ENCODE assay signal across 16 cellular contexts in the genomic region with DNA sequence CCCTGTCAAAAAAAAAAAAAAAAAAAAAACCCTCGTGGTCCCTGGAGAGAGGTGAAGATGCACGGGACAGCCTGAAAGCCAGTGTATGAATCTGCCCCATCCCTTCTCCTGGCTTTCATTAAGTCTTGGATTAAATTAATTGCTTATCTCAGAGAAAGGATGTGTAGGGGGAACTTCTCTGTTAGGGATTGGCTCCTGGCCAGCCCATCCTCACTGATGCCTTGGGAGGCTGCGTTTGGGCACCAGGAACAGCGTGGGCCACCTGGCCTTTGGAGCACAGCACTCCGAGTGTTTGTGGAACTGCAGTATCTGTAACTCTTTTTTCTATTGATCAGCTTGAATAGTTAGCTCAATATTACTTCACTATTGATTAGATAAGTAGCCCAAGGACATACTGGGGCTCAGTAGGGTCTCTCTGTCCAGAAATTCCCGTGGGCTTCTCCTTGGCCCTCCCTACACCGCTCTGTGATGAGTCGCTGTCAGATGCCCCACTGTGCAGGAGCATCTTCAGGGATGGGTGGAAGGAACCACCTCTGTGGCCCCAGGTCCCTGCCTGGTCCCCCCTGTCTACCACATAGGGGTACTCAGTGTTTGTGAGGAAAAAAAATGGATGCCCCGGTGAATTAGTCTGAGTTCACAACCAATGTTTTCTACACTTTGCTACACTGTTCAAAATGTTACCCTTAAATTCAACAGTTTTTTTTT. TPM values are rescaled to one million over a fixed set of nuclear protein-coding genes. Genes with fewer than 3 reads are reported as not detected.
DNase-seq lines count a peak whose midpoint lies in the region; ATAC-seq and TF ChIP-seq lines count a peak whose summit lies in the region.
"Had no signal": no experiment of that assay in that cellular context is flagged by ENCODE, and none has a peak within 500 bp of the region (broad histone marks: within the 10 kb centered on the region; RNA-seq: fewer than 3 reads in every experiment).

No MANE protein-coding gene starts in this region.

- H3K27ac ChIP-seq in H9 (ENCODE audit: insufficient read length, low read depth, low read length), result no peak overlapping the region
- H3K27ac ChIP-seq: A549, esophagus squamous epithelium, upper lobe of right lung had no signal

- peaks cover 3% of the 10 kb centered on the region for H3K27me3 Mint-ChIP-seq in T-helper 1 cell treated with Interleukin-12 subunit alpha and Interleukin-12 subunit beta and Interleukin-4 antibody, amounts not matched to agents 30 μg/mL and 1 μg/mL, for 36 hours (ENCODE audit: low read depth)
- peaks cover 34% of the 10 kb centered on the region for H3K27me3 Mint-ChIP-seq in H9 (ENCODE audit: low read depth)
- H3K27me3 Mint-ChIP-seq in activated naive CD8-positive, alpha-beta T cell treated with anti-CD3 and anti-CD28 coated beads, Interleukin-2, amount 50 U/mL, for 24 hours, result no peaks in the 10 kb centered on the region
- H3K27me3 Mint-ChIP-seq in neural crest cell (ENCODE audit: low read depth), result peaks cover 7% of the 10 kb centered on the region
- peaks cover 4 to 7% of the 10 kb centered on the region in 2 donors for H3K27me3 Mint-ChIP-seq in stimulated activated naive B cell treated with anti-CD40 and anti-IgM and Interleukin-4, amounts not matched to agents 10 μg/mL and 1 μg/mL and 100 μg/mL, for 72 hours

- peaks cover 21% of the 10 kb centered on the region for H3K36me3 Mint-ChIP-seq in T-helper 1 cell treated with Interleukin-12 subunit alpha and Interleukin-12 subunit beta and Interleukin-4 antibody, amounts not matched to agents 30 μg/mL and 1 μg/mL, for 36 hours (ENCODE audit: low read depth)
- H3K36me3 Mint-ChIP-seq in H9 (ENCODE audit: insufficient read depth in 1 of 3, low read depth in 3 of 3) (peaks cover 0 to 17% (median 13%) of the 10 kb centered on the region in 3 experiments; a peak in 6 of 7 replicates), neural crest cell (ENCODE audit: low read depth) (peaks cover 3% of the 10 kb centered on the region)
- peaks cover 6% of the 10 kb centered on the region for H3K36me3 Mint-ChIP-seq in activated naive CD8-positive, alpha-beta T cell treated with anti-CD3 and anti-CD28 coated beads, Interleukin-2, amount 50 U/mL, for 24 hours (ENCODE audit: low read depth)
- H3K36me3 Mint-ChIP-seq in stimulated activated naive B cell treated with anti-CD40 and anti-IgM and Interleukin-4, amounts not matched to agents 10 μg/mL and 1 μg/mL and 100 μg/mL, for 72 hours, result no peaks in the 10 kb centered on the region

- H2BK5ac ChIP-seq in H9 (ENCODE audit: insufficient read length, low read length), result no peak overlapping the region

- no peak overlapping the region for H3K9ac ChIP-seq in H9 (ENCODE audit: extremely low read depth, insufficient read length, low read length)

- H3K23ac ChIP-seq in H9 (ENCODE audit: insufficient read length, low read depth, low read length), result no peak overlapping the region

- TF ChIP-seq CTCF in H9 (conservative IDR thresholded peaks at IDR 0.05) (no peak), neural crest cell (conservative IDR thresholded peaks at IDR 0.05) (no peak)

- H3K9me3 Mint-ChIP-seq in T-helper 1 cell treated with Interleukin-12 subunit alpha and Interleukin-12 subunit beta and Interleukin-4 antibody, amounts not matched to agents 30 μg/mL and 1 μg/mL, for 36 hours, result no peaks in the 10 kb centered on the region
- H3K9me3 Mint-ChIP-seq in H9 (no peaks in the 10 kb centered on the region), neural crest cell (no peaks in the 10 kb centered on the region)
- no peaks in the 10 kb centered on the region for H3K9me3 Mint-ChIP-seq in activated naive CD8-positive, alpha-beta T cell treated with anti-CD3 and anti-CD28 coated beads, Interleukin-2, amount 50 U/mL, for 24 hours
- no peaks in the 10 kb centered on the region for H3K9me3 Mint-ChIP-seq in stimulated activated naive B cell treated with anti-CD40 and anti-IgM and Interleukin-4, amounts not matched to agents 10 μg/mL and 1 μg/mL and 100 μg/mL, for 72 hours

- H3K9me3 ChIP-seq in H9 (ENCODE audit: control insufficient read depth, low read depth, low read length), result no peaks in the 10 kb centered on the region
- H3K9me3 ChIP-seq: A549, esophagus squamous epithelium, heart right ventricle, mucosa of descending colon, upper lobe of right lung had no signal

- H2BK15ac ChIP-seq in H9 (ENCODE audit: low read depth, low read length), result no peak overlapping the region

- no peak overlapping the region for H2BK12ac ChIP-seq in H9 (ENCODE audit: insufficient read length, low read depth, low read length)

- no peak overlapping the region for H3K27ac Mint-ChIP-seq in T-helper 1 cell treated with Interleukin-12 subunit alpha and Interleukin-12 subunit beta and Interleukin-4 antibody, amounts not matched to agents 30 μg/mL and 1 μg/mL, for 36 hours
- H3K27ac Mint-ChIP-seq in H9, result no peak overlapping the region
- no peak overlapping the region for H3K27ac Mint-ChIP-seq in activated naive CD8-positive, alpha-beta T cell treated with anti-CD3 and anti-CD28 coated beads, Interleukin-2, amount 50 U/mL, for 24 hours
- no peak overlapping the region for H3K27ac Mint-ChIP-seq in neural crest cell (ENCODE audit: unreplicated experiment)
- no peak overlapping the region for H3K27ac Mint-ChIP-seq in stimulated activated naive B cell treated with anti-CD40 and anti-IgM and Interleukin-4, amounts not matched to agents 10 μg/mL and 1 μg/mL and 100 μg/mL, for 72 hours

- no peaks in the 10 kb centered on the region for H4K20me1 ChIP-seq in H9 (ENCODE audit: control insufficient read depth, insufficient read depth, insufficient read length)

- no peak overlapping the region for H2AFZ ChIP-seq in H9 (ENCODE audit: low read length)

- WGBS in H9 (ENCODE audit: extremely low coverage, insufficient read length, low lambda C conversion rate), result no CpG with 5 or more reads among the region's 9 CpGs

- no peak overlapping the region for H3K18ac ChIP-seq in H9 (ENCODE audit: insufficient read length, low read depth, low read length)

- H3K27me3 ChIP-seq in H9 (ENCODE audit: insufficient read depth, low read length), result peaks cover 7% of the 10 kb centered on the region; the same call in 1 of the 2 replicates
- H3K27me3 ChIP-seq: esophagus squamous epithelium, heart right ventricle, upper lobe of right lung had no signal

- H4K8ac ChIP-seq in H9 (replicated peaks; ENCODE audit: insufficient read length, low read depth, low read length), result no peak overlapping the region

- no peak overlapping the region for H3K4ac ChIP-seq in H9 (ENCODE audit: low read depth, low read length)

- H3K23me2 ChIP-seq in H9 (ENCODE audit: insufficient read length, low read depth, low read length, poor library complexity, severe bottlenecking), result peaks cover 14% of the 10 kb centered on the region

- H3K4me1 ChIP-seq in H9 (ENCODE audit: insufficient read depth, low read length), result peaks cover 6% of the 10 kb centered on the region; the same call in 1 of the 2 replicates

- no peaks in the 10 kb centered on the region for H3K79me1 ChIP-seq in H9 (ENCODE audit: insufficient read depth, low read depth, low read length, poor library complexity, severe bottlenecking)

- H3K79me2 ChIP-seq in H9 (ENCODE audit: insufficient read depth, low read length), result no peaks in the 10 kb centered on the region

- peaks cover 64% of the 10 kb centered on the region for H3K4me1 Mint-ChIP-seq in T-helper 1 cell treated with Interleukin-12 subunit alpha and Interleukin-12 subunit beta and Interleukin-4 antibody, amounts not matched to agents 30 μg/mL and 1 μg/mL, for 36 hours (ENCODE audit: low read depth)
- H3K4me1 Mint-ChIP-seq in H9 (peaks cover 52 to 54% of the 10 kb centered on the region in 2 experiments), neural crest cell (peaks cover 34% of the 10 kb centered on the region)
- H3K4me1 Mint-ChIP-seq in activated naive CD8-positive, alpha-beta T cell treated with anti-CD3 and anti-CD28 coated beads, Interleukin-2, amount 50 U/mL, for 24 hours, result peaks cover 64% of the 10 kb centered on the region
- peaks cover 13 to 21% of the 10 kb centered on the region in 2 donors for H3K4me1 Mint-ChIP-seq in stimulated activated naive B cell treated with anti-CD40 and anti-IgM and Interleukin-4, amounts not matched to agents 10 μg/mL and 1 μg/mL and 100 μg/mL, for 72 hours

- no peak overlapping the region for H3K4me2 ChIP-seq in H9 (ENCODE audit: insufficient read depth, insufficient read length, low read length)

- no peak overlapping the region for H4K91ac ChIP-seq in H9 (ENCODE audit: insufficient read length, low read depth, low read length)

- H2BK20ac ChIP-seq in H9 (ENCODE audit: low read depth, low read length, poor library complexity, severe bottlenecking), result no peak overlapping the region

- H2AK5ac ChIP-seq in H9 (ENCODE audit: insufficient read length, low read length), result no peak overlapping the region

- H3T11ph ChIP-seq in H9 (ENCODE audit: low read length), result no peak overlapping the region

- no peak for ATAC-seq in activated naive CD8-positive, alpha-beta T cell treated with anti-CD3 and anti-CD28 coated beads, Interleukin-2, amount 50 U/mL, for 24 hours
- no peak for ATAC-seq in stimulated activated naive B cell treated with anti-CD40 and anti-IgM and Interleukin-4, amounts not matched to agents 10 μg/mL and 1 μg/mL and 100 μg/mL, for 72 hours (replicated peaks)
- no peak for ATAC-seq in HG03045 (IDR thresholded peaks at IDR 0.05; ENCODE audit: unreplicated experiment)
- ATAC-seq: A549, heart right ventricle, mucosa of descending colon had no signal

- no peak overlapping the region for H3K14ac ChIP-seq in H9 (ENCODE audit: insufficient read depth, low read length)

- DNase-seq in T-helper 1 cell, result no peak
- DNase-seq in H9, result no peak
- DNase-seq in activated naive CD8-positive, alpha-beta T cell treated with anti-CD3 and anti-CD28 coated beads, Interleukin-2, amount 50 U/mL, for 24 hours, result no peak
- no peak for DNase-seq in neural crest cell (ENCODE audit: low read depth, low spot score)
- DNase-seq in stimulated activated naive B cell treated with anti-CD40 and anti-IgM and Interleukin-4, amounts not matched to agents 10 μg/mL and 1 μg/mL and 100 μg/mL, for 72 hours, result no peak
- DNase-seq in DMS79 treated with DMSO at 0.1 percent for 48 hours (lab: John Stamatoyannopoulos, UW), result no peak
- DNase-seq: activated T-cell treated with anti-CD3 and anti-CD28 coated beads, Interleukin-2, amount 50 U/mL, for 48 hours; esophagus squamous epithelium; heart right ventricle; NCI-H1436; stimulated activated CD8-positive, alpha-beta memory T cell treated with anti-CD3 and anti-CD28 coated beads, Interleukin-4, amount 100 ng/mL, for 48 hours had no signal

- no peak overlapping the region for H2BK120ac ChIP-seq in H9 (ENCODE audit: low read depth, low read length, poor library complexity, severe bottlenecking)

- H4K5ac ChIP-seq in H9 (ENCODE audit: insufficient read length, low read depth, low read length), result no peak overlapping the region

- no peak overlapping the region for H3K56ac ChIP-seq in H9 (ENCODE audit: insufficient read length, low read depth, low read length)

- H3K4me3 Mint-ChIP-seq in T-helper 1 cell treated with Interleukin-12 subunit alpha and Interleukin-12 subunit beta and Interleukin-4 antibody, amounts not matched to agents 30 μg/mL and 1 μg/mL, for 36 hours, result peak overlapping the region; percentile 45
- H3K4me3 Mint-ChIP-seq in H9 (peak overlapping the region; percentile 12 to 84; a peak in 4 of 5 replicates), neural crest cell (peak overlapping the region; percentile 90)
- H3K4me3 Mint-ChIP-seq in activated naive CD8-positive, alpha-beta T cell treated with anti-CD3 and anti-CD28 coated beads, Interleukin-2, amount 50 U/mL, for 24 hours, result peak overlapping the region; percentile 50
- H3K4me3 Mint-ChIP-seq in stimulated activated naive B cell treated with anti-CD40 and anti-IgM and Interleukin-4, amounts not matched to agents 10 μg/mL and 1 μg/mL and 100 μg/mL, for 72 hours, result no peak overlapping the region

RNA-seq across cellular contexts. Expression of a gene that starts 2.0 kb away (rescaled TPM):
- total RNA-seq in H9 (2021) (17.9 and 19.8 TPM in 2 replicates), neural crest cell (30.9 and 33.5 TPM in 2 replicates)

Comparison
In these comparisons a context has a peak if more than half of its experiments do, and no peak if none do; other contexts are left out.
1. H3K4me3 Mint-ChIP-seq: peak in T-helper 1 cell treated with Interleukin-12 subunit alpha and Interleukin-12 subunit beta and Interleukin-4 antibody, amounts not matched to agents 30 μg/mL and 1 μg/mL, for 36 hours (single experiment), H9 (2 of 2), activated naive CD8-positive, alpha-beta T cell treated with anti-CD3 and anti-CD28 coated beads, Interleukin-2, amount 50 U/mL, for 24 hours (single experiment) and neural crest cell (single experiment); none in stimulated activated naive B cell treated with anti-CD40 and anti-IgM and Interleukin-4, amounts not matched to agents 10 μg/mL and 1 μg/mL and 100 μg/mL, for 72 hours (0 of 2).